8 cellular contexts compared by ENCODE assay signal in the genomic region with DNA sequence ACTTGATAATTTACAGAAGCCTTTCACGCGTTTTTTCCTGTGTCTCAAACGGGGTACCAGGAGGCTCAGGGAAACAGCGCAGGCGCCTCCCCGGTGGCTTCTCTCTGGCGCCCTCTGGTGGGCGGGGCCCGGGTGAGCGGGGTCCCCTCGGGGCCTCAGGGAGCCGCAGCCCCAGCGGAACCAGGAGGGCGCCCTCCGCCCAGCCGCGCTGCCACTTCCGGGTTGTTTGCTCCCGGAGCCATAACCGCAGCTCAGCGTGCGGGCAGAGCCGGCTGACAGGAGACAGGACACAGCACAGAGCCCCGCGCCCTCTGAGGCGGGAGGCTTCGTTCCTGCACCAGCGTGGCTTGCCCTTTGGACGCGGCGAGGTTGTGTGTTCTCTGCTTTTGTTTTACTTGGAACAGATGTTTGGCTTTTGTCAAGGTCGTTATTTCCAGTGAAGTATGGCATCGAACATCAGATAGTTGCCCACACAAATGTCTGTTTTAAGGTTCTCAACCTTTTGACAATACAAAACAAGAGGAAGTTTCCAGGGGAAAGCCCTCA. TPM values are rescaled to one million over a fixed set of nuclear protein-coding genes. Genes with fewer than 3 reads are reported as not detected.
A peak's percentile ranks its signal among the peaks of the same experiment; 100 is the strongest.
DNase-seq lines count a peak whose midpoint lies in the region; ATAC-seq and TF ChIP-seq lines count a peak whose summit lies in the region.

No MANE protein-coding gene starts in this region.

- peaks cover 8 to 12% of the 10 kb centered on the region in 2 donors for H3K4me1 ChIP-seq in naive thymus-derived CD4-positive, alpha-beta T cell (ENCODE audit: control insufficient read depth in 2 of 2, insufficient read depth in 2 of 2, low read length in 2 of 2)

- peaks cover 51% of the 10 kb centered on the region for H3K27me3 Mint-ChIP-seq in activated CD8-positive, alpha-beta memory T cell treated with anti-CD3 and anti-CD28 coated beads, Interleukin-2, amount 10 ng/mL, durations not matched to agents 7 days and 5 days
- H3K27me3 Mint-ChIP-seq in naive thymus-derived CD4-positive, alpha-beta T cell: peaks cover 0 to 43% (median 15%) of the 10 kb centered on the region in 5 donors

- peaks cover 9% of the 10 kb centered on the region for H3K9me3 Mint-ChIP-seq in activated CD8-positive, alpha-beta memory T cell treated with anti-CD3 and anti-CD28 coated beads, Interleukin-2, amount 10 ng/mL, durations not matched to agents 7 days and 5 days (ENCODE audit: low read depth)
- peaks cover 1 to 21% (median 13%) of the 10 kb centered on the region in 11 donors for H3K9me3 Mint-ChIP-seq in naive thymus-derived CD4-positive, alpha-beta T cell

- H3K36me3 ChIP-seq in naive thymus-derived CD4-positive, alpha-beta T cell (ENCODE audit: control insufficient read depth in 2 of 3, insufficient read depth in 3 of 3, low read length in 3 of 3): no peaks in the 10 kb centered on the region

- peak overlapping the region; percentile 52 for H3K27ac ChIP-seq in naive thymus-derived CD4-positive, alpha-beta T cell (ENCODE audit: low read depth, low read length)

- H3K27me3 ChIP-seq in naive thymus-derived CD4-positive, alpha-beta T cell (ENCODE audit: control insufficient read depth in 2 of 2, insufficient read depth in 2 of 2, low read length in 2 of 2): no peaks in the 10 kb centered on the region

- peaks cover 4% of the 10 kb centered on the region for H3K36me3 Mint-ChIP-seq in activated CD8-positive, alpha-beta memory T cell treated with anti-CD3 and anti-CD28 coated beads, Interleukin-2, amount 10 ng/mL, durations not matched to agents 7 days and 5 days
- H3K36me3 Mint-ChIP-seq in naive thymus-derived CD4-positive, alpha-beta T cell: peaks cover 0 to 6% (median 4%) of the 10 kb centered on the region in 5 donors

- peak; percentile 55 for TF ChIP-seq POLR2A in GM18526 (IDR thresholded peaks at IDR 0.05; ENCODE audit: extremely low read depth, insufficient read length)

- peaks cover 8% of the 10 kb centered on the region for H3K4me1 Mint-ChIP-seq in activated CD8-positive, alpha-beta memory T cell treated with anti-CD3 and anti-CD28 coated beads, Interleukin-2, amount 10 ng/mL, durations not matched to agents 7 days and 5 days
- H3K4me1 Mint-ChIP-seq in naive thymus-derived CD4-positive, alpha-beta T cell: peaks cover 0 to 21% (median 11%) of the 10 kb centered on the region in 7 donors

- intact Hi-C loops in naive thymus-derived CD4-positive, alpha-beta T cell (cut with micrococcal nuclease): loop anchor here (1.0 to 2.0 kb wide), 6 partner anchors 83 to 213 kb away; partner anchors contain the start of gene MTG1 (in 1 of the 2)

- CTCF ChIA-PET in activated CD8-positive, alpha-beta memory T cell treated with anti-CD3 and anti-CD28 coated beads, Interleukin-2, amount 10 ng/mL, durations not matched to agents 7 days and 5 days (lab: Charles Lee): interaction anchor here (1.1 to 1.8 kb wide), 5 partner anchors 9 to 82 kb away, joined by 3 to 13 read pairs (median 4); no protein-coding TSS in a partner anchor
- CTCF ChIA-PET in naive thymus-derived CD4-positive, alpha-beta T cell (lab: Charles Lee): interaction anchor here (1.3 to 2.2 kb wide), 2 partner anchors 191 to 192 kb away, joined by 3 to 6 read pairs; no protein-coding TSS in a partner anchor

- peak; percentile 58 for ATAC-seq in HG03066 (IDR thresholded peaks at IDR 0.05; ENCODE audit: low read depth, unreplicated experiment)
- peak; percentile 100 for ATAC-seq in activated CD8-positive, alpha-beta memory T cell treated with anti-CD3 and anti-CD28 coated beads, Interleukin-2, amount 10 ng/mL, durations not matched to agents 7 days and 5 days
- ATAC-seq in naive thymus-derived CD4-positive, alpha-beta T cell: peak; percentile 100

- POLR2A ChIA-PET in naive thymus-derived CD4-positive, alpha-beta T cell (lab: Charles Lee): no interaction called here

- peak overlapping the region; percentile 13 for H3K4me3 Mint-ChIP-seq in activated CD8-positive, alpha-beta memory T cell treated with anti-CD3 and anti-CD28 coated beads, Interleukin-2, amount 10 ng/mL, durations not matched to agents 7 days and 5 days
- peak overlapping the region; percentile 39 to 76 (median 64) for H3K4me3 Mint-ChIP-seq in naive thymus-derived CD4-positive, alpha-beta T cell

- peaks cover 0 to 11% (median 0%) of the 10 kb centered on the region in 3 experiments for H3K9me3 ChIP-seq in naive thymus-derived CD4-positive, alpha-beta T cell (ENCODE audit: control insufficient read depth in 2 of 3, low read length in 3 of 3)

- peak; percentile 57 for TF ChIP-seq CTCF in epithelial cell of esophagus (IDR thresholded peaks at IDR 0.05; ENCODE audit: insufficient read depth, low read depth, low read length, missing control alignments)

- DNase-seq in AG20443 (ENCODE audit: low spot score) (peak; percentile 93), NOMO-1 (lab: John Stamatoyannopoulos, UW; ENCODE audit: unreplicated experiment in 2 of 2) (peak; percentile 83 to 88), epithelial cell of esophagus (ENCODE audit: low read depth) (peak; percentile 42)
- DNase-seq in activated CD8-positive, alpha-beta memory T cell treated with anti-CD3 and anti-CD28 coated beads, Interleukin-2, amount 10 ng/mL, durations not matched to agents 7 days and 5 days: peak; percentile 90
- peak; percentile 79 to 94 (median 87) for DNase-seq in naive thymus-derived CD4-positive, alpha-beta T cell
- peak; percentile 72 to 90 (median 84) for DNase-seq in stimulated activated naive CD4-positive, alpha-beta T cell (lab: John Stamatoyannopoulos, UW)

- no peak overlapping the region for H3K27ac Mint-ChIP-seq in activated CD8-positive, alpha-beta memory T cell treated with anti-CD3 and anti-CD28 coated beads, Interleukin-2, amount 10 ng/mL, durations not matched to agents 7 days and 5 days
- peak overlapping the region in 5 of 9 donors; percentile 26 to 81 (median 48) for H3K27ac Mint-ChIP-seq in naive thymus-derived CD4-positive, alpha-beta T cell

- H3K4me3 ChIP-seq in epithelial cell of esophagus (ENCODE audit: low read length): no peak overlapping the region
- H3K4me3 ChIP-seq in naive thymus-derived CD4-positive, alpha-beta T cell (ENCODE audit: low read length): peak overlapping the region; percentile 61

RNA-seq across cellular contexts. Expression of gene CYP2E1, which starts 6.9 kb away (rescaled TPM):
- under 1 TPM in 1 of 2 experiments, not detected in 1; 0.26 TPM for total RNA-seq in activated CD8-positive, alpha-beta memory T cell treated with anti-CD3 and anti-CD28 coated beads, Interleukin-2, amount 10 ng/mL, durations not matched to agents 7 days and 5 days
- 1 to 10 TPM in 4 of 5 experiments, under 1 TPM in 1; 0.19 to 2.2 (median 1.7) TPM for total RNA-seq in naive thymus-derived CD4-positive, alpha-beta T cell
- polyA plus RNA-seq in naive thymus-derived CD4-positive, alpha-beta T cell: not detected

RNA-seq across cellular contexts. Expression of gene SYCE1, which starts 45.1 kb away (rescaled TPM):
- total RNA-seq in activated CD8-positive, alpha-beta memory T cell treated with anti-CD3 and anti-CD28 coated beads, Interleukin-2, amount 10 ng/mL, durations not matched to agents 7 days and 5 days: 1 to 10 TPM; 1.4 to 2.1 TPM
- total RNA-seq in naive thymus-derived CD4-positive, alpha-beta T cell: under 1 TPM in 3 of 5 experiments, not detected in 2; 0.22 to 0.41 (median 0.24) TPM
- under 1 TPM in 1 of 2 donors, not detected in 1; 0.61 TPM for polyA plus RNA-seq in naive thymus-derived CD4-positive, alpha-beta T cell

Comparison
In these comparisons a context has a peak if more than half of its experiments do, and no peak if none do; other contexts are left out.
1. DNase-seq: peak in every context shown above with its lines; median percentile 93 in AG20443; 90 in activated CD8-positive, alpha-beta memory T cell treated with anti-CD3 and anti-CD28 coated beads, Interleukin-2, amount 10 ng/mL, durations not matched to agents 7 days and 5 days; 87 in naive thymus-derived CD4-positive, alpha-beta T cell; 86 in NOMO-1; 84 in stimulated activated naive CD4-positive, alpha-beta T cell; 42 in epithelial cell of esophagus.